Comparison of ENCODE assay signal across 18 cellular contexts in the genomic region with DNA sequence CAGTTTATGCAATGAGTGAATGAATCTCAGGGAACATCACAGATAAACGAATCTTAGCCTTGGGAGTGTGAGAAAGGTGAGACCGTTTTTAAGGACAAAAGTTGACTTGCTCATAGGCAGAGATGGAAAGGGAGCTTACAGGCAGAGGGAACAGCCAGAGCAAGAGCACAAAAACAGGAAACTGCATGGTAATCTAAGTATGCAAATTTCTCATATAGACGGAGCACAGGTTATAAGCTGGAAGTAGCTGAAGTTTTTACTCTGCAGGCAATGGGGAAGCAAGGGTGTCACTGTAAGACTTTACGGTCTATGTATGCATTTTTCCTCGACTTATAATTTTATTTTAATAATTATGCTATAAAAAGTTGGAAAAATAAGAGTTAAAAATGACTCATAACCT. TPM values are rescaled to one million over a fixed set of nuclear protein-coding genes. Genes with fewer than 3 reads are reported as not detected.
DNase-seq lines count a peak whose midpoint lies in the region; ATAC-seq, FAIRE-seq and TF ChIP-seq lines count a peak whose summit lies in the region.
"Had no signal": no experiment of that assay in that cellular context is flagged by ENCODE, and none has a peak within 500 bp of the region (broad histone marks: within the 10 kb centered on the region; RNA-seq: fewer than 3 reads in every experiment).

No MANE protein-coding gene starts in this region.

- no peaks in the 10 kb centered on the region for H3K27me3 ChIP-seq in GM12878 (replicated peaks in 1 of 2; ENCODE audit: control insufficient read depth in 2 of 2, insufficient read depth in 2 of 2, low read length in 1 of 2)
- H3K27me3 ChIP-seq in upper lobe of right lung = no peaks in the 10 kb centered on the region
- H3K27me3 ChIP-seq: adrenal gland, heart left ventricle, left lung had no signal

- CTCF ChIA-PET in GM12878 (lab: Yijun Ruan, JAX) = no interaction called here

- H3K4me3 ChIP-seq in GM12878 = no peak overlapping the region
- no peak overlapping the region for H3K4me3 ChIP-seq in upper lobe of right lung
- H3K4me3 ChIP-seq: adrenal gland, heart left ventricle, K562, left lung had no signal

- peak overlapping the region; percentile 63; the same call in 1 of the 2 replicates for H3K4me2 ChIP-seq in GM12878 (ENCODE audit: control insufficient read depth, insufficient read depth)

- no peaks in the 10 kb centered on the region for H4K20me1 ChIP-seq in GM12878 (ENCODE audit: control insufficient read depth, insufficient read depth)

- peaks cover 2 to 12% of the 10 kb centered on the region in 2 experiments; a peak in 3 of 4 replicates for H3K36me3 ChIP-seq in GM12878 (ENCODE audit: control insufficient read depth in 2 of 2, insufficient read depth in 2 of 2, low read length in 1 of 2)
- peaks cover 85% of the 10 kb centered on the region for H3K36me3 ChIP-seq in upper lobe of right lung

- no peak for TF ChIP-seq POLR2A in GM12891 (IDR thresholded peaks at IDR 0.05; ENCODE audit: low read depth, low read length)
- no peak for TF ChIP-seq POLR2A in GM12878 (IDR thresholded peaks at IDR 0.05; ENCODE audit: low read depth, low read length)

- FAIRE-seq in GM12891 (lab: Jason Lieb, UNC) (no peak), GM12878 (lab: Jason Lieb, UNC) (peak; percentile 69)
- FAIRE-seq: G401.6, K562 had no signal

- H3K9ac ChIP-seq in GM12878 (ENCODE audit: control insufficient read depth, insufficient read depth, low read length) = no peak overlapping the region

- ATAC-seq in GM19438 (IDR thresholded peaks at IDR 0.05; ENCODE audit: low read depth, unreplicated experiment) (peak; percentile 48), HG03354 (IDR thresholded peaks at IDR 0.05; ENCODE audit: poor library complexity, severe bottlenecking, unreplicated experiment) (peak; percentile 37), GM12878 (no peak), upper lobe of right lung (no peak), GM18870 (IDR thresholded peaks at IDR 0.05; ENCODE audit: unreplicated experiment) (no peak)
- ATAC-seq: heart left ventricle, K562, left lung had no signal

- no peak for TF ChIP-seq EP300 in GM12878 (IDR thresholded peaks at IDR 0.05; ENCODE audit: borderline replicate concordance in 1 of 2, control insufficient read depth in 1 of 2, low read depth in 2 of 2, low read length in 2 of 2)

- no peak overlapping the region for H3K27ac ChIP-seq in GM12878 (ENCODE audit: control insufficient read depth, insufficient read depth)
- H3K27ac ChIP-seq in upper lobe of right lung = no peak overlapping the region
- H3K27ac ChIP-seq: adrenal gland, left lung had no signal

- POLR2A ChIA-PET in GM12878 (lab: Charles Lee) = no interaction called here

- BruUV-seq in GM12878 (replicated peaks; lab: Mats Ljungman, UMichigan) = no TSS peak

- SMC1A ChIA-PET in GM12878 (lab: Charles Lee; ENCODE audit: uncharacterized antibody, unreplicated experiment) = interaction anchor here (0.7 kb wide), 1 partner anchor 9 kb away, joined by 3 read pairs; no protein-coding TSS in a partner anchor

- no peak for TF ChIP-seq CTCF in GM12878 (IDR thresholded peaks at IDR 0.05 in 2 of 3, conservative IDR thresholded peaks at IDR 0.05 in 1 of 3; ENCODE audit: control insufficient read depth in 2 of 3, extremely low read depth in 1 of 3, insufficient read depth in 1 of 3, low read depth in 3 of 3, low read length in 3 of 3)
- no peak for TF ChIP-seq CTCF in upper lobe of right lung (IDR thresholded peaks at IDR 0.05)
- TF ChIP-seq CTCF in GM10266 (IDR thresholded peaks at IDR 0.05; ENCODE audit: control insufficient read depth, insufficient read depth, low read depth, missing control alignments) = no peak

- DNase-seq in GM12891 (ENCODE audit: insufficient read length, low spot score) (no peak), GM12878 (ENCODE audit: low read depth, low spot score) (peak; percentile 5), upper lobe of right lung (no peak), SHP77 (lab: John Stamatoyannopoulos, UW) (no peak), GM10266 (ENCODE audit: extremely low spot score) (no peak)
- DNase-seq: adrenal gland, C1 segment of cervical spinal cord, HCEC 1CT, heart left ventricle, left lung, NCI-H1436 treated with DMSO at 0.1 percent for 48 hours, NCI-H748 treated with DMSO at 0.1 percent for 48 hours, SIG-M5 had no signal

- no peaks in the 10 kb centered on the region for H3K79me2 ChIP-seq in GM12878 (ENCODE audit: control insufficient read depth, insufficient read depth, low read length)

- no peak overlapping the region for H2AFZ ChIP-seq in GM12878 (ENCODE audit: control insufficient read depth, low read depth, low read length)

- in situ Hi-C loops in GM12878 (cut with MboI) = no loop called here

- RAD21 ChIA-PET in GM12878 (lab: Charles Lee; ENCODE audit: unreplicated experiment) = no interaction called here

- 37% methylated on average over 5 of the region's 5 CpGs for WGBS in GM12878 (ENCODE audit: insufficient coverage, insufficient replicate concordance, low lambda C conversion rate, missing lambda C conversion rate)

- peaks cover 32% of the 10 kb centered on the region for H3K4me1 ChIP-seq in GM12878 (ENCODE audit: control insufficient read depth, insufficient read depth, low read length)
- H3K4me1 ChIP-seq in upper lobe of right lung = no peaks in the 10 kb centered on the region
- H3K4me1 ChIP-seq: adrenal gland had no signal

- no peak for TF ChIP-seq RAD21 in GM12878 (IDR thresholded peaks at IDR 0.05; ENCODE audit: insufficient read depth, low read depth, low read length)

- intact Hi-C loops in GM12878 (cut with micrococcal nuclease; ENCODE audit: unreplicated experiment) = no loop called here
- intact Hi-C loops in upper lobe of right lung (cut with DNase I) = no loop called here

- no peaks in the 10 kb centered on the region for H3K9me3 ChIP-seq in GM12878 (replicated peaks; ENCODE audit: control insufficient read depth, insufficient read depth, low read length)
- no peaks in the 10 kb centered on the region for H3K9me3 ChIP-seq in upper lobe of right lung
- H3K9me3 ChIP-seq: adrenal gland, heart left ventricle, left lung had no signal

TF ChIP-seq in GM12891, 5 proteins besides CTCF, POLR2A, EP300 and RAD21:
- TF ChIP-seq POU2F2 (IDR thresholded peaks at IDR 0.05; ENCODE audit: low read depth, low read length) (peak; percentile 54; the same call in 1 of the 2 replicates), POLR2AphosphoS5 (IDR thresholded peaks at IDR 0.05; ENCODE audit: low read depth, low read length) (no peak)

TF ChIP-seq in GM12878, 131 proteins besides CTCF, POLR2A, EP300 and RAD21:
- TF ChIP-seq POU2F2 (IDR thresholded peaks at IDR 0.05; ENCODE audit: borderline replicate concordance, low read depth, low read length) (0 out of 3 replicates have a peak, but pooled peaks have one; percentile 23), CHD1 (IDR thresholded peaks at IDR 0.05; ENCODE audit: low read depth, low read length) (no peak), NR2C2 (IDR thresholded peaks at IDR 0.05; ENCODE audit: borderline replicate concordance, control insufficient read depth, insufficient read length, low read depth) (no peak)
TF ChIP-seq in GM12878: peak in this region for 1.

RNA-seq across cellular contexts. Expression of gene STRN, which starts 44.8 kb away (rescaled TPM):
- polyA plus RNA-seq in GM12891 (2012; ENCODE audit: low read depth, missing spikeins) = 4.9 TPM
- total RNA-seq in GM12878 (2013; cell fraction: nucleolus; rRNA removed) = 18.6 and 21.3 TPM in 2 replicates
- 9.8 and 10.8 TPM in 2 replicates for total RNA-seq in GM12878 (2014; rRNA removed)
- total RNA-seq in GM12878 (2014; rRNA removed; fragmentation: Illumina TruSeq; extraction: Trizol) = 14.5 and 14.9 TPM in 2 replicates
- 19.2 and 19.6 TPM in 2 replicates for total RNA-seq in GM12878 (2021)
- polyA plus RNA-seq in GM12878 (2011; ENCODE audit: low read depth) = 4.5 TPM
- polyA plus RNA-seq in GM12878 (2011; rRNA removed) = 18.8 and 25.6 TPM in 2 replicates
- polyA plus RNA-seq in GM12878 (2011; cell fraction: cytosol; rRNA removed) = 6.9 and 8.2 TPM in 2 replicates
- polyA plus RNA-seq in GM12878 (2011; cell fraction: nucleus; rRNA removed) = 12.4 and 15.7 TPM in 2 replicates
- polyA plus RNA-seq in GM12878 (2012) = 5.3 and 6.9 TPM in 2 replicates
- 14.9 and 19.2 TPM in 2 replicates for polyA plus RNA-seq in GM12878 (2014; fragmentation: Illumina TruSeq; extraction: Trizol)
- 1 to 10 TPM in 1 of 2 experiments, under 1 TPM in 1; 1.00 to 1.4 TPM for polyA plus RNA-seq in GM12878 (2014; fragmentation: Nextera tagmentation; extraction: Ambion mirVana)
- polyA plus RNA-seq in GM12878 (2014; rRNA removed) = 8.2 and 8.4 TPM in 2 replicates
- polyA plus RNA-seq in GM12878 (2016; fragmentation: Nextera tagmentation; extraction: Ambion mirVana) = 1 to 10 TPM; 5.2 to 6.4 TPM
- polyA minus RNA-seq in GM12878 (2011; rRNA and poly(A)+ RNA removed) = 23.0 and 43.3 TPM in 2 replicates
- 5.7 and 7.6 TPM in 2 replicates for polyA minus RNA-seq in GM12878 (2011; cell fraction: cytosol; rRNA and poly(A)+ RNA removed)
- polyA minus RNA-seq in GM12878 (2011; cell fraction: nucleus; rRNA and poly(A)+ RNA removed) = 8.9 and 12.9 TPM in 2 replicates
- 33.1 TPM for total RNA-seq in upper lobe of right lung

Comparison
In these comparisons a context has a peak if more than half of its experiments do, and no peak if none do; other contexts are left out.
1. ATAC-seq: peak in GM19438 (single experiment) and HG03354 (single experiment); none in GM12878 (single experiment), upper lobe of right lung (single experiment) and GM18870 (single experiment).